In genomic region chr13:30052127-30052526, GRCh38 we compare ENCODE assay signal across 16 cellular contexts.
A peak's percentile ranks its signal among the peaks of the same experiment; 100 is the strongest.
DNase-seq lines count a peak whose midpoint lies in the region; ATAC-seq and TF ChIP-seq lines count a peak whose summit lies in the region.
"Had no signal": no experiment of that assay in that cellular context is flagged by ENCODE, and none has a peak within 500 bp of the region (broad histone marks: within the 10 kb centered on the region; RNA-seq: fewer than 3 reads in every experiment).

No MANE protein-coding gene starts in this region.

- peaks cover 4% of the 10 kb centered on the region for H3K36me3 Mint-ChIP-seq in neural crest cell (ENCODE audit: low read depth)

- H3K27ac ChIP-seq in tibial artery = no peak overlapping the region
- H3K27ac ChIP-seq: 22Rv1, epithelial cell of prostate, hepatocyte, testis had no signal

- intact Hi-C loops in tibial artery (cut with DNase I; ENCODE audit: low total_unique reads) = no loop called here

- peak overlapping the region; percentile 47 for H3K4me3 ChIP-seq in NB4 (ENCODE audit: low read depth, low read length)
- H3K4me3 ChIP-seq in tibial artery = no peak overlapping the region
- H3K4me3 ChIP-seq: HAP-1, hepatocyte, lung, testis had no signal

- H3K36me3 ChIP-seq in tibial artery = no peaks in the 10 kb centered on the region
- H3K36me3 ChIP-seq: HAP-1 had no signal

- no peak for TF ChIP-seq POLR2A in NB4 (IDR thresholded peaks at IDR 0.05; ENCODE audit: extremely low read depth, insufficient read length)

- no peak for ATAC-seq in HG02885 (IDR thresholded peaks at IDR 0.05; ENCODE audit: poor library complexity, unreplicated experiment)

- H3K4me1 Mint-ChIP-seq in neural crest cell = peaks cover 26% of the 10 kb centered on the region

- no peaks in the 10 kb centered on the region for H3K9me3 ChIP-seq in tibial artery
- H3K9me3 ChIP-seq: HAP-1, testis had no signal

- no peaks in the 10 kb centered on the region for H3K27me3 Mint-ChIP-seq in neural crest cell (ENCODE audit: low read depth)

- DNase-seq in DMS 273 (lab: John Stamatoyannopoulos, UW; ENCODE audit: unreplicated experiment) = peak; percentile 25
- no peak for DNase-seq in DMS 273 treated with DMSO at 0.1 percent for 48 hours (lab: John Stamatoyannopoulos, UW)
- peak; percentile 98 for DNase-seq in NB4 (ENCODE audit: low read depth)
- DNase-seq in amniotic epithelial cell (ENCODE audit: low read depth) = peak; percentile 31
- DNase-seq in neural crest cell (ENCODE audit: low read depth, low spot score) = no peak
- DNase-seq in tibial artery = no peak
- DNase-seq in NCI-H1436 (lab: John Stamatoyannopoulos, UW) = no peak
- DNase-seq: NCI-H1417, T1000, testis had no signal

- H3K4me3 Mint-ChIP-seq in neural crest cell = peak overlapping the region; percentile 0

- peak overlapping the region; percentile 51 for H3K27ac Mint-ChIP-seq in neural crest cell (ENCODE audit: unreplicated experiment)

- H3K4me1 ChIP-seq in tibial artery = no peaks in the 10 kb centered on the region
- H3K4me1 ChIP-seq: testis had no signal

- peaks cover 0 to 4% of the 10 kb centered on the region in 2 donors for H3K27me3 ChIP-seq in tibial artery
- H3K27me3 ChIP-seq: hepatocyte, testis had no signal

- TF ChIP-seq CTCF in NB4 (IDR thresholded peaks at IDR 0.05; ENCODE audit: low read depth, low read length) (peak; percentile 23), neural crest cell (conservative IDR thresholded peaks at IDR 0.05) (no peak), tibial artery (IDR thresholded peaks at IDR 0.05) (no peak)

- peaks cover 5% of the 10 kb centered on the region for H3K9me3 Mint-ChIP-seq in neural crest cell

Comparison
In these comparisons a context has a peak if more than half of its experiments do, and no peak if none do; other contexts are left out.
1. DNase-seq: peak in DMS 273 (single experiment), NB4 (single experiment) and amniotic epithelial cell (single experiment); none in DMS 273 treated with DMSO at 0.1 percent for 48 hours (single experiment), neural crest cell (single experiment), tibial artery (0 of 2) and NCI-H1436 (single experiment).